Comparison of ENCODE assay signal across 21 cellular contexts in genomic region chr11:131874070-131874469, GRCh38.
"Had no signal": no experiment of that assay in that cellular context is flagged by ENCODE, and none has a peak within 500 bp of the region (broad histone marks: within the 10 kb centered on the region; RNA-seq: fewer than 3 reads in every experiment).

No MANE protein-coding gene starts in this region.

- H3K27ac ChIP-seq: brain microvascular endothelial cell, cardiac muscle cell, SK-N-MC had no signal

- ATAC-seq: activated CD8-positive, alpha-beta T cell treated with anti-CD3 and anti-CD28 coated beads, Interleukin-2, amount 10 ng/mL, durations not matched to agents 7 days and 5 days; WTC11 had no signal

- H3K27me3 ChIP-seq: brain microvascular endothelial cell had no signal

- H3K4me3 ChIP-seq: cardiac muscle cell, SK-N-MC had no signal

- H3K36me3 ChIP-seq: brain microvascular endothelial cell, cardiac muscle cell had no signal

- DNase-seq: activated CD4-positive, alpha-beta T cell treated with anti-CD3 and anti-CD28 coated beads for 48 hours; activated CD4-positive, alpha-beta T cell treated with anti-CD3 and anti-CD28 coated beads, Interleukin-2, amount 50 U/mL, for 4 hours; activated CD4-positive, CD25-positive, alpha-beta regulatory T cell treated with anti-CD3 and anti-CD28 coated beads, Interleukin-2, amount 50 U/mL, for 72 hours; activated CD8-positive, alpha-beta memory T cell treated with anti-CD3 and anti-CD28 coated beads, Interleukin-2, amount 50 U/mL, for 48 hours; activated CD8-positive, alpha-beta T cell treated with anti-CD3 and anti-CD28 coated beads, Interleukin-2, amount 10 ng/mL, durations not matched to agents 7 days and 5 days; activated gamma-delta T cell; activated naive CD4-positive, alpha-beta T cell treated with anti-CD3 and anti-CD28 coated beads for 36 hours; activated T-cell treated with anti-CD3 and anti-CD28 coated beads, Interleukin-2, amount 50 U/mL, for 1 hour; brain microvascular endothelial cell; Kasumi-1; KBM-7; NCI-H1048; NCI-H146; NCI-H187 treated with DMSO at 0.1 percent for 48 hours; NCI-H2081 treated with DMSO at 0.1 percent for 48 hours; NCI-H446; NCI-H524; SW 1271 had no signal
